In genomic region chr2:234577191-234577590, GRCh38 we compare ENCODE assay signal across 21 cellular contexts.
DNase-seq lines count a peak whose midpoint lies in the region; ATAC-seq and TF ChIP-seq lines count a peak whose summit lies in the region.
"Had no signal": no experiment of that assay in that cellular context is flagged by ENCODE, and none has a peak within 500 bp of the region (broad histone marks: within the 10 kb centered on the region; RNA-seq: fewer than 3 reads in every experiment).

No MANE protein-coding gene starts in this region.

- H3K9me3 Mint-ChIP-seq in neural progenitor cell: peaks cover 9% of the 10 kb centered on the region
- no peaks in the 10 kb centered on the region for H3K9me3 Mint-ChIP-seq in activated T-cell treated with anti-CD3 and anti-CD28 coated beads, Interleukin-2, amount 50 U/mL, for 4 hours

- H4K20me1 ChIP-seq in Loucy (ENCODE audit: insufficient read depth, low read length, poor library complexity, severe bottlenecking) (no peaks in the 10 kb centered on the region), neural progenitor cell (ENCODE audit: low read depth) (no peaks in the 10 kb centered on the region)

- H3K9me2 ChIP-seq in Loucy (replicated peaks; ENCODE audit: low read depth, low read length): no peaks in the 10 kb centered on the region

- H3K4me3 ChIP-seq in Loucy (ENCODE audit: low read length, poor library complexity, severe bottlenecking) (no peak overlapping the region), SK-N-MC (peak overlapping the region; percentile 51), neural progenitor cell (no peak overlapping the region)
- H3K4me3 ChIP-seq: GM12878, Peyer's patch, SJSA1 had no signal

- in situ Hi-C loops in GM13977 (cut with MboI; ENCODE audit: low pct_unique_long_range_greater_than_20kb, low sequenced_read_pairs, unreplicated experiment): no loop called here

- H3K27ac ChIP-seq in SK-N-MC (peak overlapping the region; percentile 89), neural progenitor cell (no peak overlapping the region)
- H3K27ac ChIP-seq: 22Rv1, KMS-11, Peyer's patch, SJSA1 had no signal

- H2AFZ ChIP-seq in Loucy (ENCODE audit: low read length) (peak overlapping the region; percentile 37; the same call in 1 of the 2 replicates), neural progenitor cell (replicated peaks) (no peak overlapping the region)

- peak; percentile 11 for DNase-seq in DMS 273 (lab: John Stamatoyannopoulos, UW; ENCODE audit: unreplicated experiment)
- no peak for DNase-seq in DMS 273 treated with DMSO at 0.1 percent for 48 hours (lab: John Stamatoyannopoulos, UW)
- DNase-seq in SK-N-MC (ENCODE audit: low read depth, low spot score): peak; percentile 57
- DNase-seq in neural progenitor cell (ENCODE audit: low spot score): no peak
- DNase-seq in GM13977 (ENCODE audit: low spot score): no peak
- no peak for DNase-seq in activated T-cell treated with anti-CD3 and anti-CD28 coated beads, Interleukin-2, amount 50 U/mL, for 4 hours
- DNase-seq: GOT3, HCEC 1CT, NCI-H1417 treated with DMSO at 0.1 percent for 48 hours, NCI-H1930, NCI-H226, NCI-H510A treated with DMSO at 0.1 percent for 48 hours, NCI-H82, Peyer's patch had no signal

- ATAC-seq in activated T-cell treated with anti-CD3 and anti-CD28 coated beads, Interleukin-2, amount 50 U/mL, for 4 hours: no peak
- no peak for ATAC-seq in HG02973 (IDR thresholded peaks at IDR 0.05; ENCODE audit: unreplicated experiment)
- ATAC-seq: GM12878 had no signal

- H3K79me2 ChIP-seq in Loucy (ENCODE audit: insufficient read depth, low read length): no peaks in the 10 kb centered on the region
- no peaks in the 10 kb centered on the region for H3K79me2 ChIP-seq in neural progenitor cell (ENCODE audit: low read depth)

- no peak overlapping the region for H3K9ac ChIP-seq in Loucy (ENCODE audit: low read depth, low read length, poor library complexity, severe bottlenecking)
- peak overlapping the region; percentile 43 for H3K9ac ChIP-seq in SK-N-MC (ENCODE audit: insufficient read length)
- H3K9ac ChIP-seq in neural progenitor cell: no peak overlapping the region
- H3K9ac ChIP-seq: KMS-11 had no signal

- H3K36me3 Mint-ChIP-seq in neural progenitor cell: no peaks in the 10 kb centered on the region
- no peaks in the 10 kb centered on the region for H3K36me3 Mint-ChIP-seq in activated T-cell treated with anti-CD3 and anti-CD28 coated beads, Interleukin-2, amount 50 U/mL, for 4 hours (ENCODE audit: insufficient read depth)
- H3K36me3 Mint-ChIP-seq: CD14-positive monocyte had no signal

- H3K4me3 Mint-ChIP-seq in neural progenitor cell: peak overlapping the region; percentile 64
- H3K4me3 Mint-ChIP-seq in activated T-cell treated with anti-CD3 and anti-CD28 coated beads, Interleukin-2, amount 50 U/mL, for 4 hours: no peak overlapping the region
- H3K4me3 Mint-ChIP-seq: CD14-positive monocyte had no signal

- H3K4me1 ChIP-seq in Loucy (ENCODE audit: insufficient read depth, low read length, poor library complexity, severe bottlenecking): peaks cover 14% of the 10 kb centered on the region
- H3K4me1 ChIP-seq in neural progenitor cell: peaks cover 12% of the 10 kb centered on the region
- H3K4me1 ChIP-seq: Peyer's patch had no signal

- no peak overlapping the region for H3K27ac Mint-ChIP-seq in neural progenitor cell
- H3K27ac Mint-ChIP-seq: CD14-positive monocyte had no signal

- H3K27me3 Mint-ChIP-seq in neural progenitor cell (ENCODE audit: insufficient read depth, low read depth): peaks cover 3% of the 10 kb centered on the region
- peaks cover 16% of the 10 kb centered on the region for H3K27me3 Mint-ChIP-seq in activated T-cell treated with anti-CD3 and anti-CD28 coated beads, Interleukin-2, amount 50 U/mL, for 4 hours (ENCODE audit: low read depth)

- H3K4me2 ChIP-seq in Loucy (ENCODE audit: low read depth, low read length, poor library complexity, severe bottlenecking): peak overlapping the region; percentile 39
- H3K4me2 ChIP-seq in neural progenitor cell: no peak overlapping the region
- H3K4me2 ChIP-seq: KMS-11 had no signal

- no peaks in the 10 kb centered on the region for H3K9me3 ChIP-seq in Loucy (ENCODE audit: insufficient read depth, low read depth, low read length)
- H3K9me3 ChIP-seq in SK-N-MC (ENCODE audit: low read depth, low read length): no peaks in the 10 kb centered on the region
- no peaks in the 10 kb centered on the region for H3K9me3 ChIP-seq in neural progenitor cell (ENCODE audit: low read depth)
- H3K9me3 ChIP-seq: Peyer's patch, SJSA1 had no signal

- H3F3A ChIP-seq in Loucy (ENCODE audit: low read depth): no peaks in the 10 kb centered on the region
- no peaks in the 10 kb centered on the region for H3F3A ChIP-seq in neural progenitor cell (ENCODE audit: low read depth)

- peaks cover 32% of the 10 kb centered on the region for H3K4me1 Mint-ChIP-seq in neural progenitor cell
- H3K4me1 Mint-ChIP-seq in activated T-cell treated with anti-CD3 and anti-CD28 coated beads, Interleukin-2, amount 50 U/mL, for 4 hours (ENCODE audit: low read depth): no peaks in the 10 kb centered on the region

- H3K27me3 ChIP-seq in Loucy (ENCODE audit: insufficient read depth, low read length, poor library complexity, severe bottlenecking) (no peaks in the 10 kb centered on the region), neural progenitor cell (no peaks in the 10 kb centered on the region)
- H3K27me3 ChIP-seq: Peyer's patch, SJSA1 had no signal

- TF ChIP-seq CTCF in Loucy (conservative IDR thresholded peaks at IDR 0.05; ENCODE audit: low read length) (no peak), neural progenitor cell (IDR thresholded peaks at IDR 0.05) (no peak), GM13977 (IDR thresholded peaks at IDR 0.05; ENCODE audit: extremely low read depth, insufficient read depth, missing control alignments) (no peak)

- H3K36me3 ChIP-seq in Loucy (ENCODE audit: insufficient read depth, low read length): no peaks in the 10 kb centered on the region
- no peaks in the 10 kb centered on the region for H3K36me3 ChIP-seq in SK-N-MC (ENCODE audit: insufficient read depth, low read length)
- H3K36me3 ChIP-seq in neural progenitor cell: no peaks in the 10 kb centered on the region
- H3K36me3 ChIP-seq: Peyer's patch, SJSA1 had no signal

Comparison
In these comparisons a context has a peak if more than half of its experiments do, and no peak if none do; other contexts are left out.
1. DNase-seq: peak in DMS 273 (single experiment) and SK-N-MC (single experiment); none in DMS 273 treated with DMSO at 0.1 percent for 48 hours (single experiment), neural progenitor cell (single experiment), GM13977 (single experiment) and activated T-cell treated with anti-CD3 and anti-CD28 coated beads, Interleukin-2, amount 50 U/mL, for 4 hours (single experiment).